Comparison of ENCODE assay signal across 16 cellular contexts in genomic region chrX:136203438-136203837, GRCh38. TPM values are rescaled to one million over a fixed set of nuclear protein-coding genes. Genes with fewer than 3 reads are reported as not detected.
DNase-seq lines count a peak whose midpoint lies in the region; ATAC-seq and TF ChIP-seq lines count a peak whose summit lies in the region.
"Had no signal": no experiment of that assay in that cellular context is flagged by ENCODE, and none has a peak within 500 bp of the region (broad histone marks: within the 10 kb centered on the region; RNA-seq: fewer than 3 reads in every experiment).

No MANE protein-coding gene starts in this region.

- no peak for TF ChIP-seq CTCF in fibroblast of lung (conservative IDR thresholded peaks at IDR 0.05 in 1 of 2, IDR thresholded peaks at IDR 0.05 in 1 of 2; ENCODE audit: low read depth in 1 of 2, low read length in 2 of 2)

- no peak overlapping the region for H3K4me2 ChIP-seq in fibroblast of lung (ENCODE audit: extremely low read depth, insufficient read depth, low read length)

- H3K27me3 ChIP-seq in SJSA1 (replicated peaks) (no peaks in the 10 kb centered on the region), fibroblast of lung (ENCODE audit: control insufficient read depth, insufficient read depth, low read length) (no peaks in the 10 kb centered on the region)
- H3K27me3 ChIP-seq: foreskin keratinocyte had no signal

- no peak overlapping the region for H3K4me3 ChIP-seq in SJSA1
- no peak overlapping the region for H3K4me3 ChIP-seq in fibroblast of lung (replicated peaks in 1 of 4; ENCODE audit: control extremely low read depth in 1 of 4, insufficient read depth in 1 of 4, low read depth in 3 of 4, low read length in 4 of 4)
- H3K4me3 ChIP-seq: mucosa of descending colon had no signal

- peak; percentile 56 for ATAC-seq in GM18867 (IDR thresholded peaks at IDR 0.05; ENCODE audit: unreplicated experiment)
- peak; percentile 88 for ATAC-seq in stimulated activated naive CD8-positive, alpha-beta T cell treated with anti-CD3 and anti-CD28 coated beads, Interleukin-15, Interleukin-2, amounts not matched to agents 100 U/mL and 50 U/mL, for 24 hours
- no peak for ATAC-seq in GM18909 (IDR thresholded peaks at IDR 0.05; ENCODE audit: poor library complexity, unreplicated experiment)
- no peak for ATAC-seq in HG03095 (IDR thresholded peaks at IDR 0.05; ENCODE audit: unreplicated experiment)
- ATAC-seq: foreskin keratinocyte; stimulated activated naive B cell treated with anti-CD40 and anti-IgM and Interleukin-4, amounts not matched to agents 10 μg/mL and 1 μg/mL and 100 μg/mL, for 72 hours had no signal

- H3K9me3 ChIP-seq in SJSA1 (replicated peaks) (no peaks in the 10 kb centered on the region), fibroblast of lung (ENCODE audit: control insufficient read depth, insufficient read depth, low read depth, low read length) (no peaks in the 10 kb centered on the region)
- H3K9me3 ChIP-seq: mucosa of descending colon had no signal

- no peak overlapping the region for H2AFZ ChIP-seq in fibroblast of lung (ENCODE audit: low read length)

- peak overlapping the region; percentile 59 for H3K27ac ChIP-seq in SJSA1
- peak overlapping the region; percentile 5 for H3K27ac ChIP-seq in fibroblast of lung (ENCODE audit: insufficient read depth, low read length)
- H3K27ac ChIP-seq: foreskin keratinocyte, HL-60 had no signal

- peaks cover 9% of the 10 kb centered on the region; the same call in 1 of the 2 replicates for H3K36me3 ChIP-seq in SJSA1
- H3K36me3 ChIP-seq in fibroblast of lung (ENCODE audit: control insufficient read depth, insufficient read depth, low read length): peaks cover 10% of the 10 kb centered on the region

- DNase-seq in SJSA1 (ENCODE audit: low read depth in 1 of 2, low spot score in 2 of 2) (no peak), fibroblast of lung (ENCODE audit: low read depth in 2 of 2) (peak in 1 of 2 donors; percentile 13), SHP77 (lab: John Stamatoyannopoulos, UW) (no peak)
- DNase-seq in stimulated activated naive CD8-positive, alpha-beta T cell treated with anti-CD3 and anti-CD28 coated beads, Interleukin-15, Interleukin-2, amounts not matched to agents 100 U/mL and 50 U/mL, for 24 hours: no peak
- DNase-seq: activated CD8-positive, alpha-beta memory T cell treated with anti-CD3 and anti-CD28 coated beads, Interleukin-2, amount 50 U/mL, for 4 hours; foreskin keratinocyte; GF-D8; Kasumi-1; mucosa of descending colon; NCI-H1930; stimulated activated CD4-positive, alpha-beta T cell treated with anti-CD3 and anti-CD28 coated beads, Interleukin-4, amount 100 ng/mL, for 24 hours; stimulated activated naive B cell treated with anti-CD40 and anti-IgM and Interleukin-4, amounts not matched to agents 10 μg/mL and 1 μg/mL and 100 μg/mL, for 72 hours had no signal

- no peaks in the 10 kb centered on the region for H3K79me2 ChIP-seq in fibroblast of lung (ENCODE audit: control insufficient read depth, insufficient read depth, low read length)

- peaks cover 39% of the 10 kb centered on the region for H3K4me1 ChIP-seq in SJSA1 (replicated peaks)
- H3K4me1 ChIP-seq in fibroblast of lung (ENCODE audit: control insufficient read depth, extremely low read depth, insufficient read depth, low read length): peaks cover 10% of the 10 kb centered on the region

- no peak overlapping the region for H3K9ac ChIP-seq in fibroblast of lung (ENCODE audit: insufficient read depth, low read length)

- H4K20me1 ChIP-seq in fibroblast of lung (ENCODE audit: control insufficient read depth, extremely low read depth, insufficient read depth, low read length): no peaks in the 10 kb centered on the region

RNA-seq across cellular contexts. Expression of gene MAP7D3, which starts 47.8 kb away (rescaled TPM):
- total RNA-seq in SJSA1 (2014; rRNA removed; shearing (Covaris generic)): 22.1 and 27.5 TPM in 2 replicates
- total RNA-seq in fibroblast of lung: 19.0 and 20.5 TPM in 2 replicates
- 18.4 and 30.7 TPM in 2 replicates for polyA plus RNA-seq in fibroblast of lung
- 23.0 and 40.2 TPM in 2 replicates for polyA plus RNA-seq in fibroblast of lung (2012)
- polyA minus RNA-seq in fibroblast of lung (ENCODE audit: low replicate concordance): 22.0 and 25.2 TPM in 2 replicates

RNA-seq across cellular contexts. Expression of gene FHL1, which starts 56.1 kb away (rescaled TPM):
- total RNA-seq in SJSA1 (2014; rRNA removed; shearing (Covaris generic)): 104 and 117 TPM in 2 replicates
- total RNA-seq in fibroblast of lung: 127 and 180 TPM in 2 replicates
- polyA plus RNA-seq in fibroblast of lung: 311 and 627 TPM in 2 replicates
- polyA plus RNA-seq in fibroblast of lung (2012): 171 and 314 TPM in 2 replicates
- 227 and 451 TPM in 2 replicates for polyA minus RNA-seq in fibroblast of lung (ENCODE audit: low replicate concordance)

Comparison
In these comparisons a context has a peak if more than half of its experiments do, and no peak if none do; other contexts are left out.
1. ATAC-seq: peak in GM18867 (single experiment) and stimulated activated naive CD8-positive, alpha-beta T cell treated with anti-CD3 and anti-CD28 coated beads, Interleukin-15, Interleukin-2, amounts not matched to agents 100 U/mL and 50 U/mL, for 24 hours (single experiment); none in GM18909 (single experiment) and HG03095 (single experiment).